In the genomic region with DNA sequence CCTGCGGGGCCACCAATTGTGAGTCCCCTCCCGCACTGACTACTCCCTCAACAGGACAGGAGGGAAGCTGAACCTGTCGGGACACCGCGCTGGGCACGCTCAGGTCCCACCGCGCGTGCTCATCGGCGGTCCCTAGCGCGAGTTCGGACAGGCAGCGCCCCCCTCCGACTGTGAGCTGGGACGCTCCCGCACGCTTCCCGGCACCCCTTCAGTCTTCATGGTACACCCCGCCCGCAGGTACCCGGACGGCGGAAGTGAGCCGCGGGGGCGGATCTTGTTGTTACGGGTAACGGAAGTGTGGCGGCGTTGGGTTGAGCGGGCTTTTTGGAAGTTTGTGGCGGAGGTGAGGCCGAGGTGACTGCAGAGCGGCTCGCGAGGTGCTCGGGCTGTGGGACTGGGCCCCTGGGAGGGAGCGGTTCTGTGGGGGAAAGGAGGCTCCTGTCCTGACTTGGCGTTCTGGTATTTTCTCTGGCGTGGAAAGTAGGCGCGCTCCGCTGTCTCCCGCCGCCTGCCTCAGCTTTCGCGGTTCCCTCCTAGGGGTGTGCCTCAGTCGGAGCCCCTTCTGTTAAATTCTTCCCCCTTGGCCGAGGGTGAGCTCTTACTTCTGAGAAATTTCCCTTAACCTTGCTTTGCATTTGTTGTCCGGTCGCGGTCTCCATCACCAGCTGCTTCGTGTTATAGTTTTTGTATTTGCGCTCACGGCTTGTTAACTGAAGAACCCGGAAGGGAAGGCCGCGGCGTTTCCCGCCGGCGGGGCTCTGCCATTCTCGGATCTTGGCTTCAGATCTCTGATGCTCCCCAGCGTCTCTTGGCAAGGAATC, we compare ENCODE assay signal across 8 cellular contexts. TPM values are rescaled to one million over a fixed set of nuclear protein-coding genes. Genes with fewer than 3 reads are reported as not detected.
DNase-seq lines count a peak whose midpoint lies in the region; TF ChIP-seq lines count a peak whose summit lies in the region.

FANCI (plus strand) TSS at position 289 of the 821 bp plus-strand sequence. CDS start 3,669 bp downstream, outside the sequence.

- peak within 1 kb of the TSS; percentile 84 for H3K27ac ChIP-seq in RWPE1

- no peaks in the 10 kb centered on the region for H3K9me3 Mint-ChIP-seq in activated T-helper 2 cell treated with anti-CD3 and anti-CD28 coated beads, Interferon-gamma antibody, Interleukin-2, Interleukin-4, amounts not matched to agents 10 μg/mL and 5 μg/mL and 100 μg/mL, durations not matched to agents 14 hours and 24 hours and 36 hours
- no peaks in the 10 kb centered on the region for H3K9me3 Mint-ChIP-seq in nephron
- H3K9me3 Mint-ChIP-seq in stimulated activated naive CD8-positive, alpha-beta T cell treated with anti-CD3 and anti-CD28 coated beads, Interleukin-15, Interleukin-2, amounts not matched to agents 100 ng/mL and 50 ng/mL, for 24 hours: no peaks in the 10 kb centered on the region

- POLR2A ChIA-PET in RWPE1 (lab: Yijun Ruan, JAX; ENCODE audit: low non-redundant PET): interaction anchor here (1.3 kb wide), 1 partner anchor 37 kb away, joined by 6 read pairs; no protein-coding TSS in a partner anchor

- CTCF ChIA-PET in RWPE1 (lab: Yijun Ruan, JAX): interaction anchor here (0.6 to 1.5 kb wide), 5 partner anchors 9 to 402 kb away, joined by 3 to 18 read pairs (median 4); no protein-coding TSS in a partner anchor

- DNase-seq in ELR (ENCODE audit: low read depth) (peak; percentile 95), H4 (ENCODE audit: low spot score) (peak; percentile 90), LNCaP clone FGC (ENCODE audit: low read depth) (peak; percentile 80), RWPE1 (ENCODE audit: low spot score) (peak; percentile 97), fibroblast of pulmonary artery (ENCODE audit: low read depth) (peak; percentile 94)
- peak; percentile 94 for DNase-seq in activated T-helper 2 cell treated with anti-CD3 and anti-CD28 coated beads, Interferon-gamma antibody, Interleukin-2, Interleukin-4, amounts not matched to agents 10 μg/mL and 5 μg/mL and 100 μg/mL, durations not matched to agents 14 hours and 24 hours and 36 hours (ENCODE audit: low spot score)

- peak; percentile 89 for TF ChIP-seq CTCF in LNCaP clone FGC (IDR thresholded peaks at IDR 0.05; ENCODE audit: control insufficient read depth, extremely low read depth, insufficient read depth)
- peak; percentile 79 for TF ChIP-seq CTCF in RWPE1 (conservative IDR thresholded peaks at IDR 0.05; ENCODE audit: low read depth)
- TF ChIP-seq CTCF in fibroblast of pulmonary artery (IDR thresholded peaks at IDR 0.05; ENCODE audit: low read length, missing control alignments): peak; percentile 29
- peak; percentile 11 to 46 (median 27) for TF ChIP-seq CTCF in nephron (IDR thresholded peaks at IDR 0.05; ENCODE audit: unreplicated experiment in 3 of 3)

- H3K27ac Mint-ChIP-seq in activated T-helper 2 cell treated with anti-CD3 and anti-CD28 coated beads, Interferon-gamma antibody, Interleukin-2, Interleukin-4, amounts not matched to agents 10 μg/mL and 5 μg/mL and 100 μg/mL, durations not matched to agents 14 hours and 24 hours and 36 hours: peak within 1 kb of the TSS; percentile 89
- H3K27ac Mint-ChIP-seq in nephron: peak within 1 kb of the TSS; percentile 50 to 78 (median 76)
- peak within 1 kb of the TSS; percentile 96 for H3K27ac Mint-ChIP-seq in stimulated activated naive CD8-positive, alpha-beta T cell treated with anti-CD3 and anti-CD28 coated beads, Interleukin-15, Interleukin-2, amounts not matched to agents 100 ng/mL and 50 ng/mL, for 24 hours

- peaks cover 44% of the 10 kb centered on the region for H3K36me3 Mint-ChIP-seq in activated T-helper 2 cell treated with anti-CD3 and anti-CD28 coated beads, Interferon-gamma antibody, Interleukin-2, Interleukin-4, amounts not matched to agents 10 μg/mL and 5 μg/mL and 100 μg/mL, durations not matched to agents 14 hours and 24 hours and 36 hours (ENCODE audit: low read depth)
- H3K36me3 Mint-ChIP-seq in nephron (ENCODE audit: low read depth): peaks cover 15% of the 10 kb centered on the region
- H3K36me3 Mint-ChIP-seq in stimulated activated naive CD8-positive, alpha-beta T cell treated with anti-CD3 and anti-CD28 coated beads, Interleukin-15, Interleukin-2, amounts not matched to agents 100 ng/mL and 50 ng/mL, for 24 hours (ENCODE audit: low read depth): peaks cover 48% of the 10 kb centered on the region

- peak within 1 kb of the TSS; percentile 84 for H3K4me3 ChIP-seq in LNCaP clone FGC (ENCODE audit: low read depth, low read length)
- peak within 1 kb of the TSS; percentile 91 for H3K4me3 ChIP-seq in fibroblast of pulmonary artery (replicated peaks; ENCODE audit: low read depth, low read length)

- intact Hi-C loops in activated T-helper 2 cell treated with anti-CD3 and anti-CD28 coated beads, Interferon-gamma antibody, Interleukin-2, Interleukin-4, amounts not matched to agents 10 μg/mL and 5 μg/mL and 100 μg/mL, durations not matched to agents 14 hours and 24 hours and 36 hours (cut with micrococcal nuclease): loop anchor here (1.0 kb wide), 2 partner anchors 40 to 91 kb away; no protein-coding TSS in a partner anchor

- peaks cover 37% of the 10 kb centered on the region for H3K4me1 Mint-ChIP-seq in activated T-helper 2 cell treated with anti-CD3 and anti-CD28 coated beads, Interferon-gamma antibody, Interleukin-2, Interleukin-4, amounts not matched to agents 10 μg/mL and 5 μg/mL and 100 μg/mL, durations not matched to agents 14 hours and 24 hours and 36 hours (ENCODE audit: low read depth)
- H3K4me1 Mint-ChIP-seq in nephron: peaks cover 25% of the 10 kb centered on the region
- H3K4me1 Mint-ChIP-seq in stimulated activated naive CD8-positive, alpha-beta T cell treated with anti-CD3 and anti-CD28 coated beads, Interleukin-15, Interleukin-2, amounts not matched to agents 100 ng/mL and 50 ng/mL, for 24 hours (ENCODE audit: low read depth): peaks cover 43% of the 10 kb centered on the region

- peaks cover 4% of the 10 kb centered on the region for H3K27me3 Mint-ChIP-seq in activated T-helper 2 cell treated with anti-CD3 and anti-CD28 coated beads, Interferon-gamma antibody, Interleukin-2, Interleukin-4, amounts not matched to agents 10 μg/mL and 5 μg/mL and 100 μg/mL, durations not matched to agents 14 hours and 24 hours and 36 hours (ENCODE audit: low read depth)
- peaks cover 5% of the 10 kb centered on the region for H3K27me3 Mint-ChIP-seq in nephron (ENCODE audit: low read depth)
- H3K27me3 Mint-ChIP-seq in stimulated activated naive CD8-positive, alpha-beta T cell treated with anti-CD3 and anti-CD28 coated beads, Interleukin-15, Interleukin-2, amounts not matched to agents 100 ng/mL and 50 ng/mL, for 24 hours: no peaks in the 10 kb centered on the region

- peak within 1 kb of the TSS; percentile 95 for H3K4me3 Mint-ChIP-seq in activated T-helper 2 cell treated with anti-CD3 and anti-CD28 coated beads, Interferon-gamma antibody, Interleukin-2, Interleukin-4, amounts not matched to agents 10 μg/mL and 5 μg/mL and 100 μg/mL, durations not matched to agents 14 hours and 24 hours and 36 hours (ENCODE audit: low read depth)
- peak within 1 kb of the TSS; percentile 96 to 98 (median 97) for H3K4me3 Mint-ChIP-seq in nephron
- peak within 1 kb of the TSS; percentile 97 for H3K4me3 Mint-ChIP-seq in stimulated activated naive CD8-positive, alpha-beta T cell treated with anti-CD3 and anti-CD28 coated beads, Interleukin-15, Interleukin-2, amounts not matched to agents 100 ng/mL and 50 ng/mL, for 24 hours

RNA-seq across cellular contexts. Expression of gene FANCI, which starts in this region (rescaled TPM):
- total RNA-seq in H4 (2014; rRNA removed; shearing (Covaris generic)): 61.2 and 61.9 TPM in 2 replicates
- 176 and 184 TPM in 2 replicates for total RNA-seq in activated T-helper 2 cell treated with anti-CD3 and anti-CD28 coated beads, Interferon-gamma antibody, Interleukin-2, Interleukin-4, amounts not matched to agents 10 μg/mL and 5 μg/mL and 100 μg/mL, durations not matched to agents 14 hours and 24 hours and 36 hours

Comparison
In these comparisons a context has a peak if more than half of its experiments do, and no peak if none do; other contexts are left out.
1. Peak in every context shown above with its lines: DNase-seq, H3K4me3 ChIP-seq and H3K27ac ChIP-seq.
2. CTCF ChIP-seq: peak in every context shown above with its lines; median percentile 89 in LNCaP clone FGC; 79 in RWPE1; 29 in fibroblast of pulmonary artery; 27 in nephron.